In genomic region chr17:69525920-69526841, GRCh38 we compare ENCODE assay signal across 9 cellular contexts.
DNase-seq lines count a peak whose midpoint lies in the region; ATAC-seq and TF ChIP-seq lines count a peak whose summit lies in the region.
"Had no signal": no experiment of that assay in that cellular context is flagged by ENCODE, and none has a peak within 500 bp of the region (broad histone marks: within the 10 kb centered on the region; RNA-seq: fewer than 3 reads in every experiment).

No MANE protein-coding gene starts in this region.

- no peaks in the 10 kb centered on the region for H3K36me3 ChIP-seq in breast epithelium
- H3K36me3 ChIP-seq in kidney epithelial cell (ENCODE audit: control insufficient read depth, insufficient read depth, low read length), result no peaks in the 10 kb centered on the region
- peaks cover 0 to 6% (median 0%) of the 10 kb centered on the region in 3 donors for H3K36me3 ChIP-seq in tibial artery

- H3K27me3 Mint-ChIP-seq in HFFc6 (ENCODE audit: insufficient read depth), result peaks cover 2% of the 10 kb centered on the region; the same call in 1 of the 2 replicates
- H3K27me3 Mint-ChIP-seq in T-cell, result no peaks in the 10 kb centered on the region
- H3K27me3 Mint-ChIP-seq: CD4-positive, alpha-beta memory T cell had no signal

- H3K9me3 ChIP-seq in breast epithelium, result no peaks in the 10 kb centered on the region
- no peaks in the 10 kb centered on the region for H3K9me3 ChIP-seq in tibial artery

- no peak overlapping the region for H3K27ac ChIP-seq in breast epithelium
- H3K27ac ChIP-seq in tibial artery, result no peak overlapping the region

- H3K4me1 ChIP-seq in breast epithelium (no peaks in the 10 kb centered on the region), tibial artery (no peaks in the 10 kb centered on the region)

- no peak for ATAC-seq in T-cell (replicated peaks in 1 of 4)

- no peak for TF ChIP-seq POLR2A in breast epithelium (IDR thresholded peaks at IDR 0.05)

- H3K4me3 Mint-ChIP-seq in HFFc6 (no peak overlapping the region), T-cell (no peak overlapping the region)
- H3K4me3 Mint-ChIP-seq: CD4-positive, alpha-beta memory T cell had no signal

- H3K4me1 Mint-ChIP-seq in HFFc6 (ENCODE audit: low read depth) (peaks cover 13% of the 10 kb centered on the region; the same call in 1 of the 2 replicates), T-cell (peaks cover 0 to 3% (median 0%) of the 10 kb centered on the region in 3 donors)

- peak; percentile 96 for TF ChIP-seq CTCF in HFFc6 (IDR thresholded peaks at IDR 0.05)
- peak; percentile 70 to 87 (median 78) for TF ChIP-seq CTCF in breast epithelium (IDR thresholded peaks at IDR 0.05)
- TF ChIP-seq CTCF in kidney epithelial cell (IDR thresholded peaks at IDR 0.05; ENCODE audit: insufficient read depth, low read length, poor library complexity, severe bottlenecking), result peak; percentile 82
- TF ChIP-seq CTCF in tibial artery (IDR thresholded peaks at IDR 0.05), result peak; percentile 77 to 86

- POLR2A ChIA-PET in T-cell (lab: Charles Lee), result no interaction called here

- DNase-seq in NCI-H146 (lab: John Stamatoyannopoulos, UW) (peak; percentile 10), NCI-H146 treated with DMSO at 0.1 percent for 48 hours (lab: John Stamatoyannopoulos, UW; ENCODE audit: unreplicated experiment) (no peak), HFFc6 (peak; percentile 56), NCI-H526 treated with DMSO at 0.1 percent for 48 hours (lab: John Stamatoyannopoulos, UW) (peak; percentile 21), breast epithelium (ENCODE audit: low spot score in 2 of 2) (no peak), kidney epithelial cell (ENCODE audit: low read depth) (no peak), tibial artery (peak; percentile 34 to 69), T-cell (no peak)

- no peak overlapping the region for H3K27ac Mint-ChIP-seq in HFFc6
- H3K27ac Mint-ChIP-seq in T-cell, result no peak overlapping the region

- H3K9me3 Mint-ChIP-seq in HFFc6 (no peaks in the 10 kb centered on the region), T-cell (no peaks in the 10 kb centered on the region)
- H3K9me3 Mint-ChIP-seq: CD4-positive, alpha-beta memory T cell had no signal

- CTCF ChIA-PET in T-cell (lab: Charles Lee), result interaction anchor here in 1 of 2 donors (0.6 to 0.8 kb wide), 3 partner anchors 167 to 843 kb away, joined by 3 to 4 read pairs (median 3); no protein-coding TSS in a partner anchor

- no peak overlapping the region for H3K4me3 ChIP-seq in breast epithelium
- H3K4me3 ChIP-seq in kidney epithelial cell (ENCODE audit: low read depth, low read length), result no peak overlapping the region
- no peak overlapping the region for H3K4me3 ChIP-seq in tibial artery

- intact Hi-C loops in breast epithelium (cut with DNase I; ENCODE audit: low total_unique reads), result loop anchor here (5.0 to 10.0 kb wide), 2 partner anchors 496 to 1859 kb away; no protein-coding TSS in a partner anchor
- intact Hi-C loops in tibial artery (cut with DNase I; ENCODE audit: low total_unique reads), result loop anchor here (2.0 to 5.0 kb wide), 2 partner anchors 191 to 1026 kb away; no protein-coding TSS in a partner anchor

- H3K36me3 Mint-ChIP-seq in HFFc6 (ENCODE audit: low read depth) (no peaks in the 10 kb centered on the region), T-cell (peaks cover 63% of the 10 kb centered on the region)

- H3K27me3 ChIP-seq in breast epithelium (no peaks in the 10 kb centered on the region), kidney epithelial cell (ENCODE audit: control insufficient read depth, insufficient read depth, low read length) (no peaks in the 10 kb centered on the region), tibial artery (no peaks in the 10 kb centered on the region)

Comparison
In these comparisons a context has a peak if more than half of its experiments do, and no peak if none do; other contexts are left out.
1. DNase-seq: peak in NCI-H146 (single experiment), HFFc6 (single experiment), NCI-H526 treated with DMSO at 0.1 percent for 48 hours (single experiment) and tibial artery (2 of 2); none in NCI-H146 treated with DMSO at 0.1 percent for 48 hours (single experiment), breast epithelium (0 of 2), kidney epithelial cell (single experiment) and T-cell (0 of 34).
2. Peak in every context shown above with its lines, with median percentiles within 50 percentile points of each other: CTCF ChIP-seq.